8 cellular contexts compared by ENCODE assay signal in genomic region chr17:43832976-43833829, GRCh38. TPM values are rescaled to one million over a fixed set of nuclear protein-coding genes. Genes with fewer than 3 reads are reported as not detected.
DNase-seq lines count a peak whose midpoint lies in the region; ATAC-seq and TF ChIP-seq lines count a peak whose summit lies in the region.

A gene with protein sequence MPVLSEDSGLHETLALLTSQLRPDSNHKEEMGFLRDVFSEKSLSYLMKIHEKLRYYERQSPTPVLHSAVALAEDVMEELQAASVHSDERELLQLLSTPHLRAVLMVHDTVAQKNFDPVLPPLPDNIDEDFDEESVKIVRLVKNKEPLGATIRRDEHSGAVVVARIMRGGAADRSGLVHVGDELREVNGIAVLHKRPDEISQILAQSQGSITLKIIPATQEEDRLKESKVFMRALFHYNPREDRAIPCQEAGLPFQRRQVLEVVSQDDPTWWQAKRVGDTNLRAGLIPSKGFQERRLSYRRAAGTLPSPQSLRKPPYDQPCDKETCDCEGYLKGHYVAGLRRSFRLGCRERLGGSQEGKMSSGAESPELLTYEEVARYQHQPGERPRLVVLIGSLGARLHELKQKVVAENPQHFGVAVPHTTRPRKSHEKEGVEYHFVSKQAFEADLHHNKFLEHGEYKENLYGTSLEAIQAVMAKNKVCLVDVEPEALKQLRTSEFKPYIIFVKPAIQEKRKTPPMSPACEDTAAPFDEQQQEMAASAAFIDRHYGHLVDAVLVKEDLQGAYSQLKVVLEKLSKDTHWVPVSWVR (minus strand): TSS chr17:43833146. CDS start chr17:43831906, 1,240 bp downstream.

- H3K27ac Mint-ChIP-seq in HFFc6, result peak within 1 kb of the TSS; percentile 82
- H3K27ac Mint-ChIP-seq in activated naive CD4-positive, alpha-beta T cell treated with anti-CD3 and anti-CD28 coated beads for 36 hours, result no peak within 1 kb of the TSS
- H3K27ac Mint-ChIP-seq in natural killer cell treated with Interleukin-12 subunit alpha and Interleukin-12 subunit beta and Interleukin-15 and Interleukin-18, amount 100 ng/mL, for 72 hours, result no peak within 1 kb of the TSS

- H3K4me3 ChIP-seq in AG10803 (ENCODE audit: low read length), result peak within 1 kb of the TSS; percentile 67

- ATAC-seq in foreskin keratinocyte, result peak; percentile 73
- ATAC-seq in natural killer cell treated with Interleukin-12 subunit alpha and Interleukin-12 subunit beta and Interleukin-15 and Interleukin-18, amount 100 ng/mL, for 72 hours, result peak; percentile 81 to 87
- no peak for ATAC-seq in HG02885 (IDR thresholded peaks at IDR 0.05; ENCODE audit: poor library complexity, unreplicated experiment)

- H3K4me3 Mint-ChIP-seq in HFFc6, result peak within 1 kb of the TSS; percentile 88
- H3K4me3 Mint-ChIP-seq in activated naive CD4-positive, alpha-beta T cell treated with anti-CD3 and anti-CD28 coated beads for 36 hours, result peak within 1 kb of the TSS; percentile 72
- H3K4me3 Mint-ChIP-seq in natural killer cell treated with Interleukin-12 subunit alpha and Interleukin-12 subunit beta and Interleukin-15 and Interleukin-18, amount 100 ng/mL, for 72 hours, result peak within 1 kb of the TSS; percentile 75

- peak; percentile 66 for DNase-seq in AG10803 (ENCODE audit: low read depth)
- peak; percentile 23 for DNase-seq in HFFc6
- DNase-seq in activated naive CD4-positive, alpha-beta T cell treated with anti-CD3 and anti-CD28 coated beads for 36 hours, result peak; percentile 34
- DNase-seq in foreskin keratinocyte, result peak in 1 of 2 donors; percentile 38
- DNase-seq in natural killer cell treated with Interleukin-12 subunit alpha and Interleukin-12 subunit beta and Interleukin-15 and Interleukin-18, amount 100 ng/mL, for 72 hours (ENCODE audit: low spot score), result no peak

- CTCF ChIA-PET in activated naive CD4-positive, alpha-beta T cell treated with anti-CD3 and anti-CD28 coated beads for 36 hours (lab: Charles Lee), result no interaction called here

- peaks cover 32% of the 10 kb centered on the region for H3K4me1 Mint-ChIP-seq in HFFc6 (ENCODE audit: low read depth)
- peaks cover 15% of the 10 kb centered on the region for H3K4me1 Mint-ChIP-seq in activated naive CD4-positive, alpha-beta T cell treated with anti-CD3 and anti-CD28 coated beads for 36 hours (ENCODE audit: low read depth)
- peaks cover 12 to 14% of the 10 kb centered on the region in 2 donors for H3K4me1 Mint-ChIP-seq in natural killer cell treated with Interleukin-12 subunit alpha and Interleukin-12 subunit beta and Interleukin-15 and Interleukin-18, amount 100 ng/mL, for 72 hours (ENCODE audit: low read depth in 2 of 2)

- TF ChIP-seq CTCF in AG10803 (conservative IDR thresholded peaks at IDR 0.05; ENCODE audit: low read length) (no peak), HFFc6 (IDR thresholded peaks at IDR 0.05) (no peak), foreskin keratinocyte (conservative IDR thresholded peaks at IDR 0.05) (no peak)

- peaks cover 2% of the 10 kb centered on the region for H3K27me3 ChIP-seq in foreskin keratinocyte

- peaks cover 7% of the 10 kb centered on the region for H3K27me3 Mint-ChIP-seq in HFFc6 (ENCODE audit: insufficient read depth)
- H3K27me3 Mint-ChIP-seq in activated naive CD4-positive, alpha-beta T cell treated with anti-CD3 and anti-CD28 coated beads for 36 hours (ENCODE audit: low read depth), result peaks cover 28% of the 10 kb centered on the region
- H3K27me3 Mint-ChIP-seq in natural killer cell treated with Interleukin-12 subunit alpha and Interleukin-12 subunit beta and Interleukin-15 and Interleukin-18, amount 100 ng/mL, for 72 hours, result peaks cover 23 to 32% of the 10 kb centered on the region in 2 donors

- peaks cover 5% of the 10 kb centered on the region; the same call in 1 of the 2 replicates for H3K36me3 Mint-ChIP-seq in HFFc6 (ENCODE audit: low read depth)
- H3K36me3 Mint-ChIP-seq in activated naive CD4-positive, alpha-beta T cell treated with anti-CD3 and anti-CD28 coated beads for 36 hours (ENCODE audit: low read depth), result no peaks in the 10 kb centered on the region
- no peaks in the 10 kb centered on the region for H3K36me3 Mint-ChIP-seq in natural killer cell treated with Interleukin-12 subunit alpha and Interleukin-12 subunit beta and Interleukin-15 and Interleukin-18, amount 100 ng/mL, for 72 hours

- H3K27ac ChIP-seq in foreskin keratinocyte, result peak within 1 kb of the TSS; percentile 31
- H3K27ac ChIP-seq in temporal lobe (ENCODE audit: low read depth, low read length), result no peak within 1 kb of the TSS

- H3K9me3 Mint-ChIP-seq in HFFc6, result no peaks in the 10 kb centered on the region
- H3K9me3 Mint-ChIP-seq in activated naive CD4-positive, alpha-beta T cell treated with anti-CD3 and anti-CD28 coated beads for 36 hours, result no peaks in the 10 kb centered on the region
- H3K9me3 Mint-ChIP-seq in natural killer cell treated with Interleukin-12 subunit alpha and Interleukin-12 subunit beta and Interleukin-15 and Interleukin-18, amount 100 ng/mL, for 72 hours, result no peaks in the 10 kb centered on the region

- intact Hi-C loops in activated naive CD4-positive, alpha-beta T cell treated with anti-CD3 and anti-CD28 coated beads for 36 hours (cut with micrococcal nuclease), result loop anchor here (5.0 kb wide), 1 partner anchor 46 kb away; no protein-coding TSS in a partner anchor

- no peaks in the 10 kb centered on the region for H3K4me1 ChIP-seq in foreskin keratinocyte

TF ChIP-seq in PFSK-1, 5 proteins besides CTCF, POLR2A, EP300 and RAD21:
- TF ChIP-seq TAF1 (IDR thresholded peaks at IDR 0.05; ENCODE audit: borderline replicate concordance, insufficient read depth, low read length) (no peak), FOXP2 (optimal IDR thresholded peaks at IDR 0.05; ENCODE audit: borderline replicate concordance, extremely low read depth, extremely low read length, insufficient read depth) (peak; percentile 84), SIN3A (IDR thresholded peaks at IDR 0.05; ENCODE audit: borderline replicate concordance, insufficient read depth, low read length) (no peak), REST (IDR thresholded peaks at IDR 0.05; ENCODE audit: insufficient read depth in 1 of 2, low read depth in 2 of 2, low read length in 2 of 2) (no peak), POLR2AphosphoS5 (IDR thresholded peaks at IDR 0.05; ENCODE audit: low read depth, low read length) (peak; percentile 57; the same call in 1 of the 2 replicates)

RNA-seq across cellular contexts. Expression of the gene that starts here (rescaled TPM):
- total RNA-seq in HFFc6 (2021; fragmentation: NEBNext Ultra II Directional; extraction: Animal tissue kit (Norgen Biotek cat#: 25700)), result 1 to 10 TPM; 5.5 to 6.9 (median 5.9) TPM
- 3.7 TPM for polyA plus RNA-seq in PFSK-1 (2012; ENCODE audit: insufficient read length, low read depth)
- total RNA-seq in activated naive CD4-positive, alpha-beta T cell treated with anti-CD3 and anti-CD28 coated beads for 36 hours, result under 1 TPM; 0.30 to 0.33 TPM
- total RNA-seq in foreskin keratinocyte (7.7 and 9.0 TPM in 2 replicates), temporal lobe (38.6 TPM)
- 4.1 and 5.5 TPM in 2 replicates for polyA plus RNA-seq in foreskin keratinocyte
- total RNA-seq in natural killer cell treated with Interleukin-12 subunit alpha and Interleukin-12 subunit beta and Interleukin-15 and Interleukin-18, amount 100 ng/mL, for 72 hours, result not detected

Comparison
In these comparisons a context has a peak if more than half of its experiments do, and no peak if none do; other contexts are left out.
1. Peak in DNase-seq in activated naive CD4-positive, alpha-beta T cell treated with anti-CD3 and anti-CD28 coated beads for 36 hours; RNA of the gene not detected or under 1 TPM.
2. Peak in ATAC-seq in natural killer cell treated with Interleukin-12 subunit alpha and Interleukin-12 subunit beta and Interleukin-15 and Interleukin-18, amount 100 ng/mL, for 72 hours; RNA of the gene not detected or under 1 TPM.